2 cellular contexts compared by ENCODE assay signal in genomic region chr11:1747753-1748466, GRCh38.
A peak's percentile ranks its signal among the peaks of the same experiment; 100 is the strongest.
TF ChIP-seq lines count a peak whose summit lies in the region.

No MANE protein-coding gene starts in this region.

TF ChIP-seq in SK-N-SH, 30 proteins besides CTCF, POLR2A, EP300 and RAD21 (continued from another document):
- peak; percentile 42; the same call in 1 of the 2 replicates for TF ChIP-seq REST (IDR thresholded peaks at IDR 0.05; ENCODE audit: low read depth, low read length)
TF ChIP-seq in SK-N-SH: peak in this region for 1.

TF ChIP-seq in SK-N-SH treated with all-trans-retinoic acid at 6 μM for 48 hours, 23 proteins besides CTCF, POLR2A, EP300 and RAD21 (continued from another document):
- TF ChIP-seq TSHZ2 (CRISPR knock-in tag; IDR thresholded peaks at IDR 0.05): no peak
- TF ChIP-seq ARNTL (CRISPR knock-in tag; IDR thresholded peaks at IDR 0.05; ENCODE audit: borderline replicate concordance, low read depth): no peak
- TF ChIP-seq GLIS3 (CRISPR knock-in tag; IDR thresholded peaks at IDR 0.05): no peak
- no peak for TF ChIP-seq CSRNP3 (CRISPR knock-in tag; IDR thresholded peaks at IDR 0.05)
- TF ChIP-seq PATZ1 (CRISPR knock-in tag; IDR thresholded peaks at IDR 0.05; ENCODE audit: borderline replicate concordance): no peak
- no peak for TF ChIP-seq CREB5 (CRISPR knock-in tag; IDR thresholded peaks at IDR 0.05; ENCODE audit: low read depth)
TF ChIP-seq in SK-N-SH treated with all-trans-retinoic acid at 6 μM for 48 hours: peak in this region for 0.
